Comparison of ENCODE assay signal across 6 cellular contexts in the genomic region with DNA sequence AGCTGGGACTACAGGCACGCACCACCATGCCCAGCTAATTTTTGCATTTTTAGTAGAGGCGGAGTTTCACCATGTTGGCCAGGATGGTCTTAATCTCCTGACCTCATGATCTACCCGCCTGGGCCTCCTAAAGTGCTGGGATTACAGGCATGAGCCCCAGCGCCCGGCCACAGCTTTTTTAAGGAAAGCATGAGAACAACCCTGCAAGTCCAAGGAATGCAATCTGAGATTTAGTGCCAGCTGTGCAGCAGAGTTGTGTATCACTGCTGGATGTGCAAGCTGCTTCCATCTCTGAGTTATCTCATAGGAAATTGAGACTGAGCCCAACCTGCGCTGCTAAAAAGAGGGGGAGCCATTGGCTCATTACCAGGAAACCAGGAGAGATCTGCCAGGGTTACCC.
"Had no signal": no experiment of that assay in that cellular context is flagged by ENCODE, and none has a peak within 500 bp of the region (broad histone marks: within the 10 kb centered on the region; RNA-seq: fewer than 3 reads in every experiment).

No MANE protein-coding gene starts in this region.

- H3K36me3 ChIP-seq: HAP-1 had no signal

- ATAC-seq: K562 had no signal

- H3K4me3 ChIP-seq: GM23248, HAP-1, K562 had no signal

- H3K9ac ChIP-seq: GM23248 had no signal

- H3K27ac ChIP-seq: GM23248 had no signal

- H3K4me1 ChIP-seq: HAP-1 had no signal

- H2AFZ ChIP-seq: GM23248 had no signal

- H3K9me3 ChIP-seq: HAP-1 had no signal

- DNase-seq: GM23248, GOT3, H7, IMR-90 had no signal
